29 cellular contexts compared by ENCODE assay signal in the genomic region with DNA sequence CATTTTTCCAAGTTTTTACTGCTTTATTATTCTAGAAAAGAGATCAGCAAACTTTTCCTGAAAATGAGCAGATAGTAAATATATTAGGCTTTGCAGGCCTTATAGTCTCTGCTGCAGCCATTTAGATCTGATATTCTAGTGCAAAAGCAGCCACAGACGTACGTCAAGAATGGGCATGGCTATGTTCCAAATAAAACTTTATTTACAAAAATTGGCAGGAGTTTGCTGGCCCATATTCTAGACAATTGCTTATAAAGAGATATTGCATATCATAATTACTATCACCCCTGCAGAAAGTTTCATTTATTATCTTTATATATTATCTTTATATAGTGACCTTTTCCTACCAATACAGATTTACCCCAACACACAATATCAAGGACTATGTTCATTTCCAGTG.
"Had no signal": no experiment of that assay in that cellular context is flagged by ENCODE, and none has a peak within 500 bp of the region (broad histone marks: within the 10 kb centered on the region; RNA-seq: fewer than 3 reads in every experiment).

No MANE protein-coding gene starts in this region.

- DNase-seq: stimulated activated CD4-positive, alpha-beta T cell treated with anti-CD3 and anti-CD28 coated beads, Interleukin-2, amount 100 ng/mL, for 48 hours; stimulated activated CD4-positive, alpha-beta T cell treated with anti-CD3 and anti-CD28 coated beads, Interleukin-4, amount 100 ng/mL, for 1 hour; stimulated activated CD4-positive, alpha-beta T cell treated with anti-CD3 and anti-CD28 coated beads, Interleukin-4, amount 100 ng/mL, for 24 hours; stimulated activated CD4-positive, alpha-beta T cell treated with anti-CD3 and anti-CD28 coated beads, Interleukin-4, amount 100 ng/mL, for 4 hours; stimulated activated CD8-positive, alpha-beta memory T cell treated with anti-CD3 and anti-CD28 coated beads, Interleukin-4, amount 100 ng/mL, for 48 hours; stimulated activated naive B cell treated with anti-CD40 and anti-IgM and Interleukin-4, amounts not matched to agents 10 μg/mL and 1 μg/mL and 100 μg/mL, for 72 hours; stimulated activated naive CD4-positive, alpha-beta T cell; stimulated activated naive CD4-positive, alpha-beta T cell treated with Interleukin-2 at 50 U/mL for 16 hours; stimulated activated naive CD8-positive, alpha-beta T cell treated with anti-CD3 and anti-CD28 coated beads, Interleukin-15, amount 100 ng/mL, for 72 hours; stimulated activated naive CD8-positive, alpha-beta T cell treated with anti-CD3 and anti-CD28 coated beads, Interleukin-15, Interleukin-2, amounts not matched to agents 100 U/mL and 50 U/mL, for 24 hours; stomach; substantia nigra; testis; thyroid gland; tibial artery; transverse colon; trophoblast cell; upper lobe of left lung; upper lobe of right lung; uterus had no signal

- H3K4me1 ChIP-seq: upper lobe of right lung had no signal

- H3K9me3 Mint-ChIP-seq: stimulated activated effector memory CD8-positive, alpha-beta T cell treated with anti-CD3 and anti-CD28 coated beads, Interleukin-12 subunit alpha, Interleukin-12 subunit beta, amount 100 ng/mL, for 72 hours; stimulated activated memory B cell treated with anti-CD40 and anti-IgM and Interleukin-4, amounts not matched to agents 10 μg/mL and 1 μg/mL and 100 μg/mL, for 72 hours; stimulated activated naive B cell treated with anti-CD40 and anti-IgM and Interleukin-4, amounts not matched to agents 10 μg/mL and 1 μg/mL and 100 μg/mL, for 72 hours; stimulated activated naive CD8-positive, alpha-beta T cell treated with anti-CD3 and anti-CD28 coated beads, Interleukin-15, amount 100 ng/mL, for 72 hours; stimulated activated naive CD8-positive, alpha-beta T cell treated with anti-CD3 and anti-CD28 coated beads, Interleukin-15, Interleukin-2, amounts not matched to agents 100 ng/mL and 50 ng/mL, for 24 hours; type B pancreatic cell had no signal

- H3K36me3 Mint-ChIP-seq: stimulated activated effector memory CD8-positive, alpha-beta T cell treated with anti-CD3 and anti-CD28 coated beads, Interleukin-12 subunit alpha, Interleukin-12 subunit beta, amount 100 ng/mL, for 72 hours had no signal

- ATAC-seq: stimulated activated effector memory CD8-positive, alpha-beta T cell treated with anti-CD3 and anti-CD28 coated beads, Interleukin-12 subunit alpha, Interleukin-12 subunit beta, amount 100 ng/mL, for 72 hours; stimulated activated memory B cell treated with anti-CD40 and anti-IgM and Interleukin-4, amounts not matched to agents 10 μg/mL and 1 μg/mL and 100 μg/mL, for 72 hours; stimulated activated naive B cell treated with anti-CD40 and anti-IgM and Interleukin-4, amounts not matched to agents 10 μg/mL and 1 μg/mL and 100 μg/mL, for 72 hours; stimulated activated naive CD8-positive, alpha-beta T cell treated with anti-CD3 and anti-CD28 coated beads, Interleukin-15, amount 100 ng/mL, for 72 hours; stimulated activated naive CD8-positive, alpha-beta T cell treated with anti-CD3 and anti-CD28 coated beads, Interleukin-15, Interleukin-2, amounts not matched to agents 100 U/mL and 50 U/mL, for 24 hours; upper lobe of right lung had no signal

- H3K27me3 ChIP-seq: stomach, suprapubic skin, testis, thyroid gland, tibial artery, tibial nerve, transverse colon, upper lobe of left lung, upper lobe of right lung, uterus, vagina had no signal

- H3K36me3 ChIP-seq: stomach, suprapubic skin, thoracic aorta, thyroid gland, tibial artery, tibial nerve, transverse colon, upper lobe of left lung, upper lobe of right lung, uterus, vagina had no signal

- H3K27me3 Mint-ChIP-seq: stimulated activated memory B cell treated with anti-CD40 and anti-IgM and Interleukin-4, amounts not matched to agents 10 μg/mL and 1 μg/mL and 100 μg/mL, for 72 hours; stimulated activated naive B cell treated with anti-CD40 and anti-IgM and Interleukin-4, amounts not matched to agents 10 μg/mL and 1 μg/mL and 100 μg/mL, for 72 hours; stimulated activated naive CD8-positive, alpha-beta T cell treated with anti-CD3 and anti-CD28 coated beads, Interleukin-15, amount 100 ng/mL, for 72 hours; stimulated activated naive CD8-positive, alpha-beta T cell treated with anti-CD3 and anti-CD28 coated beads, Interleukin-15, Interleukin-2, amounts not matched to agents 100 ng/mL and 50 ng/mL, for 24 hours; type B pancreatic cell had no signal

- H3K27ac ChIP-seq: stomach, suprapubic skin, testis, thoracic aorta, thyroid gland, tibial artery, tibial nerve, transverse colon, upper lobe of left lung, upper lobe of right lung, uterus, vagina had no signal

- FAIRE-seq: urothelium cell line had no signal

- H3K9me3 ChIP-seq: stomach, suprapubic skin, testis, thoracic aorta, thyroid gland, tibial artery, tibial nerve, transverse colon, upper lobe of left lung, upper lobe of right lung, uterus, vagina had no signal

- H3K27ac Mint-ChIP-seq: stimulated activated effector memory CD8-positive, alpha-beta T cell treated with anti-CD3 and anti-CD28 coated beads, Interleukin-12 subunit alpha, Interleukin-12 subunit beta, amount 100 ng/mL, for 72 hours; stimulated activated memory B cell treated with anti-CD40 and anti-IgM and Interleukin-4, amounts not matched to agents 10 μg/mL and 1 μg/mL and 100 μg/mL, for 72 hours; stimulated activated naive B cell treated with anti-CD40 and anti-IgM and Interleukin-4, amounts not matched to agents 10 μg/mL and 1 μg/mL and 100 μg/mL, for 72 hours; stimulated activated naive CD8-positive, alpha-beta T cell treated with anti-CD3 and anti-CD28 coated beads, Interleukin-15, amount 100 ng/mL, for 72 hours; stimulated activated naive CD8-positive, alpha-beta T cell treated with anti-CD3 and anti-CD28 coated beads, Interleukin-15, Interleukin-2, amounts not matched to agents 100 ng/mL and 50 ng/mL, for 24 hours; type B pancreatic cell had no signal

- H3K4me3 Mint-ChIP-seq: stimulated activated effector memory CD8-positive, alpha-beta T cell treated with anti-CD3 and anti-CD28 coated beads, Interleukin-12 subunit alpha, Interleukin-12 subunit beta, amount 100 ng/mL, for 72 hours; stimulated activated memory B cell treated with anti-CD40 and anti-IgM and Interleukin-4, amounts not matched to agents 10 μg/mL and 1 μg/mL and 100 μg/mL, for 72 hours; stimulated activated naive B cell treated with anti-CD40 and anti-IgM and Interleukin-4, amounts not matched to agents 10 μg/mL and 1 μg/mL and 100 μg/mL, for 72 hours; stimulated activated naive CD8-positive, alpha-beta T cell treated with anti-CD3 and anti-CD28 coated beads, Interleukin-15, amount 100 ng/mL, for 72 hours; stimulated activated naive CD8-positive, alpha-beta T cell treated with anti-CD3 and anti-CD28 coated beads, Interleukin-15, Interleukin-2, amounts not matched to agents 100 ng/mL and 50 ng/mL, for 24 hours; type B pancreatic cell had no signal

- H3K4me3 ChIP-seq: stomach, suprapubic skin, testis, thoracic aorta, thyroid gland, tibial artery, tibial nerve, transverse colon, upper lobe of left lung, upper lobe of right lung, uterus, vagina had no signal
